ENCODE assay signal across 8 cellular contexts in genomic region chr14:65461730-65462129, GRCh38. TPM values are rescaled to one million over a fixed set of nuclear protein-coding genes. Genes with fewer than 3 reads are reported as not detected.
DNase-seq lines count a peak whose midpoint lies in the region; ATAC-seq and TF ChIP-seq lines count a peak whose summit lies in the region.

No MANE protein-coding gene starts in this region.

- no peaks in the 10 kb centered on the region; the same call in 1 of the 2 replicates for H3K9me2 ChIP-seq in GM23248 (ENCODE audit: insufficient read depth)

- ATAC-seq in GM21619 (IDR thresholded peaks at IDR 0.05; ENCODE audit: unreplicated experiment), result no peak

- H3K79me2 ChIP-seq in GM23248 (ENCODE audit: insufficient read depth), result peaks cover 51% of the 10 kb centered on the region

- WGBS in GM23248 (ENCODE audit: low coverage in 1 of 2, low lambda C conversion rate in 2 of 2, missing lambda C conversion rate in 2 of 2), 2 experiments, result 64 to 78% methylated on average over 2 of the region's 2 CpGs
- 81 to 90% methylated on average over 2 of the region's 2 CpGs for WGBS in thyroid gland, 2 donors

- H3K36me3 ChIP-seq in GM23248 (ENCODE audit: low read depth), result peaks cover 10% of the 10 kb centered on the region; the same call in 1 of the 2 replicates
- H3K36me3 ChIP-seq in thyroid gland, result no peaks in the 10 kb centered on the region

- H3K4me1 ChIP-seq in GM23248 (ENCODE audit: insufficient read depth) (peaks cover 23% of the 10 kb centered on the region), thyroid gland (no peaks in the 10 kb centered on the region)

- intact Hi-C loops in thyroid gland (cut with DNase I), result no loop called here

- H2AFZ ChIP-seq in GM23248, result 0 out of 2 replicates have a peak overlapping the region, but pooled peaks have one; percentile 11

- H3K4me2 ChIP-seq in GM23248 (ENCODE audit: unreplicated experiment), result peak overlapping the region; percentile 57

- H3K27ac ChIP-seq in GM23248 (peak overlapping the region; percentile 24; the same call in 1 of the 2 replicates), thyroid gland (no peak overlapping the region)

- H3K4me3 ChIP-seq in GM23248 (no peak overlapping the region), thyroid gland (replicated peaks in 1 of 3) (no peak overlapping the region)

- H3K9ac ChIP-seq in GM23248, result no peak overlapping the region

- no peaks in the 10 kb centered on the region for H3K27me3 ChIP-seq in GM23248 (replicated peaks; ENCODE audit: insufficient read depth)
- no peaks in the 10 kb centered on the region for H3K27me3 ChIP-seq in thyroid gland

- in situ Hi-C loops in GM23248 (cut with MboI), result no loop called here

- TF ChIP-seq CTCF in thyroid gland (IDR thresholded peaks at IDR 0.05), result no peak

- H3K9me3 ChIP-seq in GM23248 (ENCODE audit: low read depth) (no peaks in the 10 kb centered on the region), thyroid gland (no peaks in the 10 kb centered on the region)

- TF ChIP-seq POLR2A in thyroid gland (IDR thresholded peaks at IDR 0.05), result no peak

- no peaks in the 10 kb centered on the region for H4K20me1 ChIP-seq in GM23248 (ENCODE audit: insufficient read depth)

- H3F3A ChIP-seq in GM23248 (ENCODE audit: insufficient read depth), result peaks cover 12% of the 10 kb centered on the region; the same call in 1 of the 2 replicates

- DNase-seq in GM03348 (ENCODE audit: low spot score) (peak; percentile 14), GM23248 (no peak), NOMO-1 treated with DMSO at 0.1 percent for 48 hours (lab: John Stamatoyannopoulos, UW; ENCODE audit: unreplicated experiment) (peak; percentile 60), fibroblast of peridontal ligament (ENCODE audit: extremely low read depth) (peak; percentile 55), thyroid gland (no peak), COR-L47 (lab: John Stamatoyannopoulos, UW) (no peak), NCI-H1092 (lab: John Stamatoyannopoulos, UW) (no peak)

RNA-seq across cellular contexts. Expression of gene FUT8, which starts 49.2 kb away (rescaled TPM):
- 60.6 and 83.7 TPM in 2 replicates for total RNA-seq in GM23248 (2014; rRNA removed; shearing (Covaris generic))
- 40.0 and 45.9 TPM in 2 replicates for polyA plus RNA-seq in GM23248 (2016; fragmentation: Nextera tagmentation; extraction: Ambion mirVana)
- 10 to 100 TPM; 29.2 to 55.5 (median 41.1) TPM for total RNA-seq in thyroid gland

Comparison
In these comparisons a context has a peak if more than half of its experiments do, and no peak if none do; other contexts are left out.
1. DNase-seq: peak in GM03348 (single experiment), NOMO-1 treated with DMSO at 0.1 percent for 48 hours (single experiment) and fibroblast of peridontal ligament (single experiment); none in GM23248 (single experiment), thyroid gland (0 of 2), COR-L47 (single experiment) and NCI-H1092 (single experiment).